5 cellular contexts compared by ENCODE assay signal in genomic region chr15:33857726-33858125, GRCh38.
"Had no signal": no experiment of that assay in that cellular context is flagged by ENCODE, and none has a peak within 500 bp of the region (broad histone marks: within the 10 kb centered on the region; RNA-seq: fewer than 3 reads in every experiment).

No MANE protein-coding gene starts in this region.

- H3K4me3 Mint-ChIP-seq: IgD-negative memory B cell had no signal

- H3K27me3 Mint-ChIP-seq: IgD-negative memory B cell had no signal

- ATAC-seq: HepG2, K562 had no signal

- H3K4me1 Mint-ChIP-seq: IgD-negative memory B cell had no signal

- DNase-seq: IMR-90 had no signal

- H3K4me3 ChIP-seq: K562 had no signal

- H3K9me3 Mint-ChIP-seq: IgD-negative memory B cell had no signal

- H3K27ac Mint-ChIP-seq: IgD-negative memory B cell had no signal

- H3K27ac ChIP-seq: HL-60 had no signal
